ENCODE assay signal across 13 cellular contexts in genomic region chr16:51147776-51148673, GRCh38. TPM values are rescaled to one million over a fixed set of nuclear protein-coding genes. Genes with fewer than 3 reads are reported as not detected.
DNase-seq lines count a peak whose midpoint lies in the region; ATAC-seq, FAIRE-seq and TF ChIP-seq lines count a peak whose summit lies in the region.
"Had no signal": no experiment of that assay in that cellular context is flagged by ENCODE, and none has a peak within 500 bp of the region (broad histone marks: within the 10 kb centered on the region; RNA-seq: fewer than 3 reads in every experiment).

No MANE protein-coding gene starts in this region.

- no peak overlapping the region for H2BK15ac ChIP-seq in H1 (ENCODE audit: low read length)

- no peak for TF ChIP-seq RAD21 in H1 (IDR thresholded peaks at IDR 0.05 in 1 of 2, conservative IDR thresholded peaks at IDR 0.05 in 1 of 2; ENCODE audit: low read depth in 2 of 2, low read length in 2 of 2)

- POLR2A ChIA-PET in H1 (lab: Charles Lee; ENCODE audit: partially characterized antibody), result interaction anchor here (1.5 to 3.9 kb wide), 2 partner anchors 8 to 15 kb away, joined by 5 to 28 read pairs; no protein-coding TSS in a partner anchor
- POLR2A ChIA-PET in T-cell (lab: Charles Lee), result no interaction called here

- DNase-seq in H1 (ENCODE audit: low read depth in 1 of 2, low spot score in 2 of 2) (peak in 1 of 2 experiments; percentile 17), medulla oblongata (ENCODE audit: extremely low spot score) (peak; percentile 58), NCI-H526 (lab: John Stamatoyannopoulos, UW) (no peak), T-cell (no peak), NCI-H2107 treated with DMSO at 0.1 percent for 48 hours (lab: John Stamatoyannopoulos, UW; ENCODE audit: unreplicated experiment) (no peak)
- DNase-seq: activated naive CD4-positive, alpha-beta T cell treated with anti-CD3 and anti-CD28 coated beads for 36 hours; CD8-positive, alpha-beta T cell; sigmoid colon; stimulated activated naive CD8-positive, alpha-beta T cell treated with anti-CD3 and anti-CD28 coated beads, Interleukin-15, amount 100 ng/mL, for 72 hours had no signal

- H3K79me2 ChIP-seq in H1 (ENCODE audit: control insufficient read depth in 1 of 2, insufficient read depth in 2 of 2, low read length in 2 of 2), result peaks cover 35 to 80% of the 10 kb centered on the region in 2 experiments

- H2AK5ac ChIP-seq in H1 (ENCODE audit: low read depth, low read length), result no peak overlapping the region

- no peak overlapping the region for H2BK120ac ChIP-seq in H1 (replicated peaks; ENCODE audit: low read depth, low read length)

- peak overlapping the region; percentile 76 to 99 for H3K4me2 ChIP-seq in H1 (ENCODE audit: insufficient read depth in 1 of 2, low read depth in 2 of 2, low read length in 2 of 2)

- peaks cover 2% of the 10 kb centered on the region; the same call in 1 of the 2 replicates for H3K79me1 ChIP-seq in H1 (ENCODE audit: low read depth, low read length)

- no peak for FAIRE-seq in H1 (lab: Jason Lieb, UNC)

- H3K9ac ChIP-seq in HUES64 (ENCODE audit: low read depth, low read length) (peak overlapping the region; percentile 93; the same call in 1 of the 2 replicates), H1 (replicated peaks in 1 of 4; ENCODE audit: extremely low read depth in 1 of 4, low read depth in 3 of 4, low read length in 3 of 4) (no peak overlapping the region)

- no peaks in the 10 kb centered on the region for H3K9me3 Mint-ChIP-seq in T-cell
- H3K9me3 Mint-ChIP-seq: activated naive CD4-positive, alpha-beta T cell treated with anti-CD3 and anti-CD28 coated beads for 36 hours; CD8-positive, alpha-beta T cell had no signal

- H4K5ac ChIP-seq in H1 (ENCODE audit: insufficient read length, low read depth, low read length), result no peak overlapping the region

- TF ChIP-seq CTCF in H1 (IDR thresholded peaks at IDR 0.05; ENCODE audit: control extremely low read depth in 1 of 3, insufficient read depth in 1 of 3, low read depth in 1 of 3, low read length in 3 of 3), result no peak

- no peak overlapping the region for H2AFZ ChIP-seq in H1 (ENCODE audit: low read length)

- H3K36me3 Mint-ChIP-seq in T-cell, result no peaks in the 10 kb centered on the region
- H3K36me3 Mint-ChIP-seq: CD8-positive, alpha-beta T cell had no signal

- H4K8ac ChIP-seq in H1 (ENCODE audit: extremely low read depth, insufficient read depth, low read length), result no peak overlapping the region

- peaks cover 36 to 51% of the 10 kb centered on the region in 2 donors for H3K27me3 Mint-ChIP-seq in T-cell

- H3K4me3 Mint-ChIP-seq in T-cell, result peak overlapping the region in 1 of 3 donors; percentile 25
- H3K4me3 Mint-ChIP-seq: activated naive CD4-positive, alpha-beta T cell treated with anti-CD3 and anti-CD28 coated beads for 36 hours; CD8-positive, alpha-beta T cell; stimulated activated naive CD8-positive, alpha-beta T cell treated with anti-CD3 and anti-CD28 coated beads, Interleukin-15, amount 100 ng/mL, for 72 hours had no signal

- peaks cover 0 to 6% (median 3%) of the 10 kb centered on the region in 3 donors for H3K4me1 Mint-ChIP-seq in T-cell

- H3K27ac Mint-ChIP-seq in T-cell, result no peak overlapping the region
- H3K27ac Mint-ChIP-seq: activated naive CD4-positive, alpha-beta T cell treated with anti-CD3 and anti-CD28 coated beads for 36 hours; CD8-positive, alpha-beta T cell; stimulated activated naive CD8-positive, alpha-beta T cell treated with anti-CD3 and anti-CD28 coated beads, Interleukin-15, amount 100 ng/mL, for 72 hours had no signal

- no peak for TF ChIP-seq EP300 in H1 (IDR thresholded peaks at IDR 0.05; ENCODE audit: borderline replicate concordance in 1 of 2, low read depth in 2 of 2, low read length in 2 of 2)

- H3K4me1 ChIP-seq in HUES64 (ENCODE audit: insufficient read depth, low read length) (peaks cover 57% of the 10 kb centered on the region), H1 (replicated peaks in 1 of 4; ENCODE audit: control insufficient read depth in 3 of 4, insufficient read depth in 4 of 4, low read length in 3 of 4) (peaks cover 4 to 16% (median 6%) of the 10 kb centered on the region in 4 experiments; a peak in 4 of 7 replicates), urinary bladder (ENCODE audit: insufficient read depth) (peaks cover 3% of the 10 kb centered on the region)

- H3K23me2 ChIP-seq in H1 (ENCODE audit: low read depth, low read length), result peaks cover 16% of the 10 kb centered on the region

- no peak for TF ChIP-seq POLR2A in H1 (IDR thresholded peaks at IDR 0.05; ENCODE audit: control extremely low read depth in 1 of 2, low read depth in 2 of 2, low read length in 2 of 2)

- H3K14ac ChIP-seq in H1 (ENCODE audit: insufficient read length), result no peak overlapping the region

- no peak overlapping the region for H3K4ac ChIP-seq in H1 (replicated peaks; ENCODE audit: insufficient read length, low read depth, low read length)

- no peak overlapping the region for H3K23ac ChIP-seq in H1 (ENCODE audit: insufficient read length)

- 58% methylated on average over 2 of the region's 3 CpGs for WGBS in HUES64
- 71% methylated on average over 3 of the region's 3 CpGs; no CpG with 5 or more reads in 1 of the 2 experiments for WGBS in H1 (ENCODE audit: extremely low coverage in 1 of 2, insufficient coverage in 1 of 2, insufficient read length in 1 of 2, insufficient replicate concordance in 2 of 2, low coverage in 1 of 2, low lambda C conversion rate in 2 of 2, missing lambda C conversion rate in 1 of 2), 2 experiments
- WGBS in urinary bladder, result 65% methylated on average over 3 of the region's 3 CpGs

- no peak for ATAC-seq in T-cell (replicated peaks in 1 of 4)
- ATAC-seq: CD8-positive, alpha-beta T cell; stimulated activated naive CD8-positive, alpha-beta T cell treated with anti-CD3 and anti-CD28 coated beads, Interleukin-15, amount 100 ng/mL, for 72 hours had no signal

- H3K9me3 ChIP-seq in HUES64 (ENCODE audit: insufficient read depth, low read depth, low read length), result no peaks in the 10 kb centered on the region
- H3K9me3 ChIP-seq in H1 (ENCODE audit: insufficient read depth in 2 of 2, low read depth in 1 of 2, low read length in 1 of 2), result no peaks in the 10 kb centered on the region
- H3K9me3 ChIP-seq: sigmoid colon had no signal

- H4K20me1 ChIP-seq in H1 (replicated peaks in 1 of 2; ENCODE audit: control insufficient read depth in 1 of 2, insufficient read depth in 2 of 2, low read length in 2 of 2), result peaks cover 5 to 6% of the 10 kb centered on the region in 2 experiments

- no peak overlapping the region for H2BK20ac ChIP-seq in H1 (ENCODE audit: low read length)

- no peak overlapping the region for H2BK12ac ChIP-seq in H1 (ENCODE audit: low read depth, low read length)

- CTCF ChIA-PET in H1 (lab: Charles Lee; ENCODE audit: partially characterized antibody), result interaction anchor here (0.9 kb wide), 1 partner anchor 28 kb away, joined by 4 read pairs; no protein-coding TSS in a partner anchor
- CTCF ChIA-PET in T-cell (lab: Charles Lee), result no interaction called here

- no peak overlapping the region for H3K18ac ChIP-seq in H1 (ENCODE audit: extremely low read depth, low read length)

- no peak overlapping the region for H4K91ac ChIP-seq in H1 (replicated peaks; ENCODE audit: insufficient read length, low read length)

- H3K4me3 ChIP-seq in HUES64 (ENCODE audit: low read length), result peak overlapping the region; percentile 95
- H3K4me3 ChIP-seq in H1 (ENCODE audit: extremely low read depth in 1 of 4, insufficient read depth in 2 of 4, low read depth in 3 of 4, low read length in 4 of 4), result peak overlapping the region in 3 of 4 experiments; percentile 92 to 100 (median 92); a peak in 5 of 8 replicates
- H3K4me3 ChIP-seq in urinary bladder (ENCODE audit: low read depth, low read length), result peak overlapping the region; percentile 26
- H3K4me3 ChIP-seq: sigmoid colon, SK-N-MC had no signal

- no peak overlapping the region for H3K27ac ChIP-seq in HUES64 (ENCODE audit: low read depth, low read length)
- H3K27ac ChIP-seq in H1 (ENCODE audit: low read depth, low read length), result no peak overlapping the region
- no peak overlapping the region for H3K27ac ChIP-seq in urinary bladder (ENCODE audit: low read depth)
- H3K27ac ChIP-seq: sigmoid colon, SK-N-MC, VCaP had no signal

- H3K27me3 ChIP-seq in HUES64 (ENCODE audit: insufficient read depth, low read length) (peaks cover 3% of the 10 kb centered on the region; the same call in 1 of the 2 replicates), H1 (replicated peaks in 1 of 4; ENCODE audit: control insufficient read depth in 3 of 4, extremely low read depth in 1 of 4, insufficient read depth in 3 of 4, low read length in 3 of 4) (peaks cover 0 to under 1% (median 0%) of the 10 kb centered on the region in 4 experiments; a peak in 1 of 7 replicates)

- H3K36me3 ChIP-seq in HUES64 (ENCODE audit: insufficient read depth, low read length) (peaks cover 8% of the 10 kb centered on the region), H1 (ENCODE audit: control insufficient read depth in 2 of 4, insufficient read depth in 4 of 4, low read length in 3 of 4) (peaks cover 0 to 26% (median 0%) of the 10 kb centered on the region in 4 experiments; a peak in 1 of 8 replicates), urinary bladder (ENCODE audit: insufficient read depth) (no peaks in the 10 kb centered on the region)
- H3K36me3 ChIP-seq: sigmoid colon had no signal

- no peak overlapping the region for H2BK5ac ChIP-seq in H1 (ENCODE audit: low read depth, low read length)

- no peak overlapping the region for H3K56ac ChIP-seq in H1 (replicated peaks; ENCODE audit: insufficient read length, low read depth, low read length)

TF ChIP-seq in H1, 55 proteins besides CTCF, POLR2A, EP300 and RAD21 (continues in another document):
- TF ChIP-seq TAF1 (IDR thresholded peaks at IDR 0.05; ENCODE audit: low read depth, low read length) (no peak), EZH2 (IDR thresholded peaks at IDR 0.05; ENCODE audit: low read depth, low read length, severe bottlenecking) (no peak), BACH1 (IDR thresholded peaks at IDR 0.05; ENCODE audit: low read length) (no peak), EGR1 (IDR thresholded peaks at IDR 0.05; ENCODE audit: borderline replicate concordance, low read depth, low read length) (no peak)

RNA-seq across cellular contexts. Expression of gene SALL1, which starts 3.0 kb away (rescaled TPM):
- polyA plus RNA-seq in HUES64 (2013, experiment 1 of 2), result 62.6 TPM
- polyA plus RNA-seq in HUES64 (2013, experiment 2 of 2), result 75.5 TPM
- total RNA-seq in H1 (2021; fragmentation: NEBNext Ultra II Directional; extraction: Animal tissue kit (Norgen Biotek cat#: 25700)), result 54.3 and 56.8 TPM in 2 replicates
- polyA plus RNA-seq in H1 (2011; rRNA removed) (33.7 and 40.5 TPM in 2 replicates), urinary bladder (4.1 TPM)
- polyA plus RNA-seq in H1 (2011; cell fraction: cytosol; rRNA removed), result 29.6 TPM
- 55.1 TPM for polyA plus RNA-seq in H1 (2011; cell fraction: nucleus; rRNA removed)
- polyA plus RNA-seq in H1 (2012, experiment 1 of 2), result 44.6 to 47.3 TPM (median 46.1 TPM) in 4 replicates
- polyA plus RNA-seq in H1 (2012, experiment 2 of 2), result 9.7 TPM
- 31.3 TPM for polyA plus RNA-seq in H1 (2013, experiment 1 of 2)
- polyA plus RNA-seq in H1 (2013, experiment 2 of 2), result 31.7 TPM
- 39.5 and 43.2 TPM in 2 replicates for polyA minus RNA-seq in H1 (2011; rRNA and poly(A)+ RNA removed)
- 29.9 TPM for polyA minus RNA-seq in H1 (2011; cell fraction: cytosol; rRNA and poly(A)+ RNA removed)
- 19.5 TPM for polyA minus RNA-seq in H1 (2011; cell fraction: nucleus; rRNA and poly(A)+ RNA removed)
- total RNA-seq in urinary bladder (1.0 TPM), T-cell (under 1 TPM in 1 of 5 donors, not detected in 4; 0.09 TPM)
- total RNA-seq: activated naive CD4-positive, alpha-beta T cell treated with anti-CD3 and anti-CD28 coated beads for 36 hours; CD8-positive, alpha-beta T cell; sigmoid colon had no signal

Comparison
In these comparisons a context has a peak if more than half of its experiments do, and no peak if none do; other contexts are left out.
1. H3K4me3 ChIP-seq: peak in every context shown above with its lines; median percentile 95 in HUES64; 92 in H1; 26 in urinary bladder.
2. RNA of gene SALL1, which starts 3.0 kb away (total RNA-seq): 54.3 to 56.8 TPM in H1; 1.0 TPM in urinary bladder (single experiment) and 0.09 TPM in T-cell; every median in the first group is over 10 times any median in the second.